ENCODE assay signal across 12 cellular contexts in genomic region chr16:85515830-85516397, GRCh38.
DNase-seq lines count a peak whose midpoint lies in the region; ATAC-seq, FAIRE-seq and TF ChIP-seq lines count a peak whose summit lies in the region.
"Had no signal": no experiment of that assay in that cellular context is flagged by ENCODE, and none has a peak within 500 bp of the region (broad histone marks: within the 10 kb centered on the region; RNA-seq: fewer than 3 reads in every experiment).

No MANE protein-coding gene starts in this region.

- CTCF ChIA-PET in Calu3 (lab: Charles Lee), result interaction anchor here (0.6 to 2.1 kb wide), 5 partner anchors 38 to 100 kb away, joined by 3 to 8 read pairs (median 3); no protein-coding TSS in a partner anchor

- H3K27ac Mint-ChIP-seq in Calu3 (ENCODE audit: unreplicated experiment), result no peak overlapping the region
- H3K27ac Mint-ChIP-seq: activated T-cell treated with anti-CD3 and anti-CD28 coated beads, Interleukin-2, amount 50 U/mL, for 24 hours had no signal

- peaks cover 8% of the 10 kb centered on the region for H3K9me3 Mint-ChIP-seq in Calu3 (ENCODE audit: low read depth, unreplicated experiment)

- H3K27ac ChIP-seq in gastroesophageal sphincter (peak overlapping the region in 3 of 4 donors; percentile 21 to 54 (median 37)), small intestine (ENCODE audit: low read depth in 1 of 2, low read length in 1 of 2) (no peak overlapping the region)
- H3K27ac ChIP-seq in effector memory CD4-positive, alpha-beta T cell (ENCODE audit: insufficient read depth, low read length, poor library complexity, severe bottlenecking), result no peak overlapping the region

- intact Hi-C loops in Calu3 (cut with micrococcal nuclease; ENCODE audit: unreplicated experiment), result loop anchor here (1.0 kb wide), 1 partner anchor 39 kb away; no protein-coding TSS in a partner anchor

- H3K4me1 ChIP-seq in NT2/D1 (ENCODE audit: insufficient read depth, insufficient read length), result peaks cover 31% of the 10 kb centered on the region
- peaks cover 0 to 29% (median 21%) of the 10 kb centered on the region in 3 donors for H3K4me1 ChIP-seq in gastroesophageal sphincter
- H3K4me1 ChIP-seq in small intestine (ENCODE audit: control insufficient read depth in 2 of 2, insufficient read depth in 1 of 2, low read depth in 1 of 2, low read length in 1 of 2), result peaks cover 0 to 3% of the 10 kb centered on the region in 2 donors
- no peaks in the 10 kb centered on the region for H3K4me1 ChIP-seq in effector memory CD4-positive, alpha-beta T cell (ENCODE audit: control insufficient read depth, insufficient read depth, low read length, poor library complexity, severe bottlenecking)

- WGBS in gastroesophageal sphincter (ENCODE audit: low coverage in 1 of 2), 2 donors, result no CpG with 5 or more reads among the region's 12 CpGs
- WGBS in small intestine, 3 donors, result 29 to 71% (median 47%) methylated on average over 12 of the region's 12 CpGs

- H3K4me3 ChIP-seq in NT2/D1 (ENCODE audit: insufficient read length, low read depth) (no peak overlapping the region), gastroesophageal sphincter (no peak overlapping the region), small intestine (ENCODE audit: low read depth in 1 of 2, low read length in 2 of 2) (no peak overlapping the region)
- H3K4me3 ChIP-seq in effector memory CD4-positive, alpha-beta T cell (ENCODE audit: insufficient read depth, low read depth, low read length, poor library complexity, severe bottlenecking), result no peak overlapping the region

- no peak for TF ChIP-seq EP300 in gastroesophageal sphincter (IDR thresholded peaks at IDR 0.05)

- H3K9ac ChIP-seq in NT2/D1 (ENCODE audit: insufficient read length, low read depth), result peak overlapping the region; percentile 68

- no TSS peak for BruUV-seq in Calu3 (replicated peaks; lab: Mats Ljungman, UMichigan)

- H3K4me3 Mint-ChIP-seq in Calu3 (ENCODE audit: low read depth, unreplicated experiment), result no peak overlapping the region
- H3K4me3 Mint-ChIP-seq: activated T-cell treated with anti-CD3 and anti-CD28 coated beads, Interleukin-2, amount 50 U/mL, for 24 hours had no signal

- DNase-seq in Calu3 (peak; percentile 27), NT2/D1 (ENCODE audit: low read depth, low spot score) (no peak), small intestine (peak; percentile 16), middle frontal gyrus (ENCODE audit: extremely low spot score, low spot score) (no peak)
- DNase-seq in effector memory CD4-positive, alpha-beta T cell, result no peak
- no peak for DNase-seq in stimulated activated CD8-positive, alpha-beta memory T cell treated with anti-CD3 and anti-CD28 coated beads, Interleukin-4, amount 100 ng/mL, for 48 hours
- DNase-seq: activated T-cell treated with anti-CD3 and anti-CD28 coated beads, Interleukin-2, amount 50 U/mL, for 24 hours; anterior cingulate cortex; SHP77 had no signal

- ATAC-seq in gastroesophageal sphincter (no peak), GM19467 (IDR thresholded peaks at IDR 0.05; ENCODE audit: unreplicated experiment) (no peak)

- H3K36me3 Mint-ChIP-seq in Calu3 (ENCODE audit: insufficient read depth, unreplicated experiment), result peaks cover 18% of the 10 kb centered on the region

- H3K36me3 ChIP-seq in NT2/D1 (ENCODE audit: insufficient read depth, insufficient read length, low read length) (no peaks in the 10 kb centered on the region), gastroesophageal sphincter (no peaks in the 10 kb centered on the region), small intestine (ENCODE audit: control insufficient read depth in 2 of 2, insufficient read depth in 2 of 2, low read length in 2 of 2) (no peaks in the 10 kb centered on the region)
- no peaks in the 10 kb centered on the region for H3K36me3 ChIP-seq in effector memory CD4-positive, alpha-beta T cell (ENCODE audit: control insufficient read depth, insufficient read depth, low read length)

- no peak for TF ChIP-seq POLR2A in gastroesophageal sphincter (IDR thresholded peaks at IDR 0.05)

- peaks cover 17% of the 10 kb centered on the region for H3K4me1 Mint-ChIP-seq in Calu3 (ENCODE audit: low read depth, unreplicated experiment)

- H3K9me3 ChIP-seq in NT2/D1 (ENCODE audit: insufficient read depth, low read length) (no peaks in the 10 kb centered on the region), gastroesophageal sphincter (no peaks in the 10 kb centered on the region), small intestine (ENCODE audit: control insufficient read depth, low read depth) (no peaks in the 10 kb centered on the region)
- no peaks in the 10 kb centered on the region for H3K9me3 ChIP-seq in effector memory CD4-positive, alpha-beta T cell (ENCODE audit: control insufficient read depth, low read length)

- FAIRE-seq in small intestine (lab: Jason Lieb, UNC), result no peak
- FAIRE-seq: GM12892 had no signal

- H3K27me3 Mint-ChIP-seq in Calu3 (ENCODE audit: unreplicated experiment), result peaks cover 12% of the 10 kb centered on the region
- H3K27me3 Mint-ChIP-seq: activated T-cell treated with anti-CD3 and anti-CD28 coated beads, Interleukin-2, amount 50 U/mL, for 24 hours had no signal

- H3K27me3 ChIP-seq in NT2/D1 (ENCODE audit: insufficient read depth, insufficient read length), result no peaks in the 10 kb centered on the region
- no peaks in the 10 kb centered on the region for H3K27me3 ChIP-seq in gastroesophageal sphincter
- no peaks in the 10 kb centered on the region for H3K27me3 ChIP-seq in small intestine (ENCODE audit: control insufficient read depth in 2 of 2, insufficient read depth in 2 of 2, low read length in 2 of 2)
- no peaks in the 10 kb centered on the region for H3K27me3 ChIP-seq in effector memory CD4-positive, alpha-beta T cell (replicated peaks; ENCODE audit: control insufficient read depth, insufficient read depth, low read length, poor library complexity, severe bottlenecking)

- TF ChIP-seq CTCF in Calu3 (IDR thresholded peaks at IDR 0.05; ENCODE audit: unreplicated experiment) (no peak), gastroesophageal sphincter (IDR thresholded peaks at IDR 0.05) (no peak)

Comparison
In these comparisons a context has a peak if more than half of its experiments do, and no peak if none do; other contexts are left out.
1. DNase-seq: peak in Calu3 (single experiment) and small intestine (single experiment); none in NT2/D1 (single experiment), middle frontal gyrus (single experiment), effector memory CD4-positive, alpha-beta T cell (0 of 3) and stimulated activated CD8-positive, alpha-beta memory T cell treated with anti-CD3 and anti-CD28 coated beads, Interleukin-4, amount 100 ng/mL, for 48 hours (single experiment).
2. H3K27ac ChIP-seq: peak in gastroesophageal sphincter (3 of 4); none in small intestine (0 of 2) and effector memory CD4-positive, alpha-beta T cell (single experiment).